Comparison of ENCODE assay signal across 1 cellular context in the genomic region with DNA sequence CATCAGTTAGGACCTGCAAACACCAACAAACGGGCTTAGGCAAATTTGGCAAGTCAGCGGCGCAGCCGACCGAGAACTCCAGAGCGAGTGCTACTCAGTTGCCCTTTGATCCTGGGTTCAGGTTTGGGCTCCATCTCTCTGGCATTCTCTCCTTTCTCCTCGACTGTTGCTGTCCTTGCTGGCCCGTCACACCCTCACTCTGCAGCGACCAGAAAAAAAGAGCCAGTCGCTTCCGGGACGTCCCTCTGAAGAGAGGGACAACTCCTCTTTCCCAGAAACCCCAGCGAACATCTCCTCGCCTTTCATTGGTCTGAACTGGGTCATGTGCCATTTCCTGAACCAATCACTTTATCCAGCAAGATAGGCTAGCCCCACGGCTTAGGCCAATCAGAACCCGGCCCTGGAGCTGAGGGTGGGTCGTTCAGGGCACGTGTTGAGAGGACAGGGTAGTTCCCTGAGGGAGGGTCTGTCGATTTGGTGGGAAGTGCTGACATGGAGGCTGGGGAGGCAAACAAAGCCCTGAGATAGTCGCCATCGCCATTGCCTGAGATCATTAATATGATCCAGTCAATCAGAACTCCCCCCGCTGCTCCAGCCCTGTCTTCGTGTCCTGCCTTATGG.
TF ChIP-seq lines count a peak whose summit lies in the region.

No MANE protein-coding gene starts in this region.

TF ChIP-seq in K562, 482 proteins besides CTCF, POLR2A, EP300 and RAD21 (continued from another document and continues in another):
- TF ChIP-seq, protein P1, sequence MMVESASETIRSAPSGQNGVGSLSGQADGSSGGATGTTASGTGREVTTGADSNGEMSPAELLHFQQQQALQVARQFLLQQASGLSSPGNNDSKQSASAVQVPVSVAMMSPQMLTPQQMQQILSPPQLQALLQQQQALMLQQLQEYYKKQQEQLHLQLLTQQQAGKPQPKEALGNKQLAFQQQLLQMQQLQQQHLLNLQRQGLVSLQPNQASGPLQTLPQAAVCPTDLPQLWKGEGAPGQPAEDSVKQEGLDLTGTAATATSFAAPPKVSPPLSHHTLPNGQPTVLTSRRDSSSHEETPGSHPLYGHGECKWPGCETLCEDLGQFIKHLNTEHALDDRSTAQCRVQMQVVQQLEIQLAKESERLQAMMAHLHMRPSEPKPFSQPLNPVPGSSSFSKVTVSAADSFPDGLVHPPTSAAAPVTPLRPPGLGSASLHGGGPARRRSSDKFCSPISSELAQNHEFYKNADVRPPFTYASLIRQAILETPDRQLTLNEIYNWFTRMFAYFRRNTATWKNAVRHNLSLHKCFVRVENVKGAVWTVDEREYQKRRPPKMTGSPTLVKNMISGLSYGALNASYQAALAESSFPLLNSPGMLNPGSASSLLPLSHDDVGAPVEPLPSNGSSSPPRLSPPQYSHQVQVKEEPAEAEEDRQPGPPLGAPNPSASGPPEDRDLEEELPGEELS (CRISPR knock-in tag; IDR thresholded peaks at IDR 0.05; ENCODE audit: borderline replicate concordance), result no peak
- TF ChIP-seq, protein P2, sequence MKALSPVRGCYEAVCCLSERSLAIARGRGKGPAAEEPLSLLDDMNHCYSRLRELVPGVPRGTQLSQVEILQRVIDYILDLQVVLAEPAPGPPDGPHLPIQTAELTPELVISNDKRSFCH (CRISPR knock-in tag; IDR thresholded peaks at IDR 0.05), result no peak
- TF ChIP-seq, protein P2 (tag; IDR thresholded peaks at IDR 0.05), result no peak
- no peak for TF ChIP-seq SRSF3 (IDR thresholded peaks at IDR 0.05; ENCODE audit: insufficient read depth, low read length)
- no peak for TF ChIP-seq CEBPB (tag; IDR thresholded peaks at IDR 0.05)
- no peak for TF ChIP-seq JUN (IDR thresholded peaks at IDR 0.05; ENCODE audit: borderline replicate concordance, low read depth, low read length)
- TF ChIP-seq JUN (CRISPR knock-in tag; IDR thresholded peaks at IDR 0.05; ENCODE audit: borderline replicate concordance), result no peak
- TF ChIP-seq, protein P3, sequence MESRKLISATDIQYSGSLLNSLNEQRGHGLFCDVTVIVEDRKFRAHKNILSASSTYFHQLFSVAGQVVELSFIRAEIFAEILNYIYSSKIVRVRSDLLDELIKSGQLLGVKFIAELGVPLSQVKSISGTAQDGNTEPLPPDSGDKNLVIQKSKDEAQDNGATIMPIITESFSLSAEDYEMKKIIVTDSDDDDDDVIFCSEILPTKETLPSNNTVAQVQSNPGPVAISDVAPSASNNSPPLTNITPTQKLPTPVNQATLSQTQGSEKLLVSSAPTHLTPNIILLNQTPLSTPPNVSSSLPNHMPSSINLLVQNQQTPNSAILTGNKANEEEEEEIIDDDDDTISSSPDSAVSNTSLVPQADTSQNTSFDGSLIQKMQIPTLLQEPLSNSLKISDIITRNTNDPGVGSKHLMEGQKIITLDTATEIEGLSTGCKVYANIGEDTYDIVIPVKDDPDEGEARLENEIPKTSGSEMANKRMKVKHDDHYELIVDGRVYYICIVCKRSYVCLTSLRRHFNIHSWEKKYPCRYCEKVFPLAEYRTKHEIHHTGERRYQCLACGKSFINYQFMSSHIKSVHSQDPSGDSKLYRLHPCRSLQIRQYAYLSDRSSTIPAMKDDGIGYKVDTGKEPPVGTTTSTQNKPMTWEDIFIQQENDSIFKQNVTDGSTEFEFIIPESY (CRISPR knock-in tag; IDR thresholded peaks at IDR 0.05), result peak; percentile 52; the same call in 1 of the 2 replicates
- TF ChIP-seq TAF9B (IDR thresholded peaks at IDR 0.05; ENCODE audit: partially characterized antibody), result peak; percentile 52
- TF ChIP-seq, protein P4, sequence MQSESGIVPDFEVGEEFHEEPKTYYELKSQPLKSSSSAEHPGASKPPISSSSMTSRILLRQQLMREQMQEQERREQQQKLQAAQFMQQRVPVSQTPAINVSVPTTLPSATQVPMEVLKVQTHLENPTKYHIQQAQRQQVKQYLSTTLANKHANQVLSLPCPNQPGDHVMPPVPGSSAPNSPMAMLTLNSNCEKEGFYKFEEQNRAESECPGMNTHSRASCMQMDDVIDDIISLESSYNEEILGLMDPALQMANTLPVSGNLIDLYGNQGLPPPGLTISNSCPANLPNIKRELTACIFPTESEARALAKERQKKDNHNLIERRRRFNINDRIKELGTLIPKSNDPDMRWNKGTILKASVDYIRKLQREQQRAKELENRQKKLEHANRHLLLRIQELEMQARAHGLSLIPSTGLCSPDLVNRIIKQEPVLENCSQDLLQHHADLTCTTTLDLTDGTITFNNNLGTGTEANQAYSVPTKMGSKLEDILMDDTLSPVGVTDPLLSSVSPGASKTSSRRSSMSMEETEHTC (IDR thresholded peaks at IDR 0.05), result no peak
- TF ChIP-seq, protein P5, sequence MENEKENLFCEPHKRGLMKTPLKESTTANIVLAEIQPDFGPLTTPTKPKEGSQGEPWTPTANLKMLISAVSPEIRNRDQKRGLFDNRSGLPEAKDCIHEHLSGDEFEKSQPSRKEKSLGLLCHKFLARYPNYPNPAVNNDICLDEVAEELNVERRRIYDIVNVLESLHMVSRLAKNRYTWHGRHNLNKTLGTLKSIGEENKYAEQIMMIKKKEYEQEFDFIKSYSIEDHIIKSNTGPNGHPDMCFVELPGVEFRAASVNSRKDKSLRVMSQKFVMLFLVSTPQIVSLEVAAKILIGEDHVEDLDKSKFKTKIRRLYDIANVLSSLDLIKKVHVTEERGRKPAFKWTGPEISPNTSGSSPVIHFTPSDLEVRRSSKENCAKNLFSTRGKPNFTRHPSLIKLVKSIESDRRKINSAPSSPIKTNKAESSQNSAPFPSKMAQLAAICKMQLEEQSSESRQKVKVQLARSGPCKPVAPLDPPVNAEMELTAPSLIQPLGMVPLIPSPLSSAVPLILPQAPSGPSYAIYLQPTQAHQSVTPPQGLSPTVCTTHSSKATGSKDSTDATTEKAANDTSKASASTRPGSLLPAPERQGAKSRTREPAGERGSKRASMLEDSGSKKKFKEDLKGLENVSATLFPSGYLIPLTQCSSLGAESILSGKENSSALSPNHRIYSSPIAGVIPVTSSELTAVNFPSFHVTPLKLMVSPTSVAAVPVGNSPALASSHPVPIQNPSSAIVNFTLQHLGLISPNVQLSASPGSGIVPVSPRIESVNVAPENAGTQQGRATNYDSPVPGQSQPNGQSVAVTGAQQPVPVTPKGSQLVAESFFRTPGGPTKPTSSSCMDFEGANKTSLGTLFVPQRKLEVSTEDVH (IDR thresholded peaks at IDR 0.05; ENCODE audit: low read depth, partially characterized antibody), result no peak
- TF ChIP-seq, protein P6, sequence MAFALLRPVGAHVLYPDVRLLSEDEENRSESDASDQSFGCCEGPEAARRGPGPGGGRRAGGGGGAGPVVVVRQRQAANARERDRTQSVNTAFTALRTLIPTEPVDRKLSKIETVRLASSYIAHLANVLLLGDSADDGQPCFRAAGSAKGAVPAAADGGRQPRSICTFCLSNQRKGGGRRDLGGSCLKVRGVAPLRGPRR (CRISPR knock-in tag; IDR thresholded peaks at IDR 0.05), result no peak
- TF ChIP-seq CBX8 (IDR thresholded peaks at IDR 0.05; ENCODE audit: borderline replicate concordance, extremely low read depth, low read depth, low read length, poor library complexity, severe bottlenecking), result no peak
- 0 out of 2 replicates have a peak, but pooled peaks have one; percentile 24 for TF ChIP-seq CHD2 (IDR thresholded peaks at IDR 0.05; ENCODE audit: low read depth, low read length)
- no peak for TF ChIP-seq ETV5 (CRISPR knock-in tag; IDR thresholded peaks at IDR 0.05; ENCODE audit: low read depth)
- TF ChIP-seq, protein P7, sequence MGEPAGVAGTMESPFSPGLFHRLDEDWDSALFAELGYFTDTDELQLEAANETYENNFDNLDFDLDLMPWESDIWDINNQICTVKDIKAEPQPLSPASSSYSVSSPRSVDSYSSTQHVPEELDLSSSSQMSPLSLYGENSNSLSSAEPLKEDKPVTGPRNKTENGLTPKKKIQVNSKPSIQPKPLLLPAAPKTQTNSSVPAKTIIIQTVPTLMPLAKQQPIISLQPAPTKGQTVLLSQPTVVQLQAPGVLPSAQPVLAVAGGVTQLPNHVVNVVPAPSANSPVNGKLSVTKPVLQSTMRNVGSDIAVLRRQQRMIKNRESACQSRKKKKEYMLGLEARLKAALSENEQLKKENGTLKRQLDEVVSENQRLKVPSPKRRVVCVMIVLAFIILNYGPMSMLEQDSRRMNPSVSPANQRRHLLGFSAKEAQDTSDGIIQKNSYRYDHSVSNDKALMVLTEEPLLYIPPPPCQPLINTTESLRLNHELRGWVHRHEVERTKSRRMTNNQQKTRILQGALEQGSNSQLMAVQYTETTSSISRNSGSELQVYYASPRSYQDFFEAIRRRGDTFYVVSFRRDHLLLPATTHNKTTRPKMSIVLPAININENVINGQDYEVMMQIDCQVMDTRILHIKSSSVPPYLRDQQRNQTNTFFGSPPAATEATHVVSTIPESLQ (CRISPR knock-in tag; IDR thresholded peaks at IDR 0.05), result peak; percentile 95; the same call in 1 of the 2 replicates
- TF ChIP-seq ZNF316 (IDR thresholded peaks at IDR 0.05), result no peak
- no peak for TF ChIP-seq PCBP2 (IDR thresholded peaks at IDR 0.05; ENCODE audit: low read depth, low read length, poor library complexity, severe bottlenecking)
- no peak for TF ChIP-seq BCOR (IDR thresholded peaks at IDR 0.05)
- no peak for TF ChIP-seq ZNF696 (CRISPR knock-in tag; conservative IDR thresholded peaks at IDR 0.05)
- TF ChIP-seq, protein P8, sequence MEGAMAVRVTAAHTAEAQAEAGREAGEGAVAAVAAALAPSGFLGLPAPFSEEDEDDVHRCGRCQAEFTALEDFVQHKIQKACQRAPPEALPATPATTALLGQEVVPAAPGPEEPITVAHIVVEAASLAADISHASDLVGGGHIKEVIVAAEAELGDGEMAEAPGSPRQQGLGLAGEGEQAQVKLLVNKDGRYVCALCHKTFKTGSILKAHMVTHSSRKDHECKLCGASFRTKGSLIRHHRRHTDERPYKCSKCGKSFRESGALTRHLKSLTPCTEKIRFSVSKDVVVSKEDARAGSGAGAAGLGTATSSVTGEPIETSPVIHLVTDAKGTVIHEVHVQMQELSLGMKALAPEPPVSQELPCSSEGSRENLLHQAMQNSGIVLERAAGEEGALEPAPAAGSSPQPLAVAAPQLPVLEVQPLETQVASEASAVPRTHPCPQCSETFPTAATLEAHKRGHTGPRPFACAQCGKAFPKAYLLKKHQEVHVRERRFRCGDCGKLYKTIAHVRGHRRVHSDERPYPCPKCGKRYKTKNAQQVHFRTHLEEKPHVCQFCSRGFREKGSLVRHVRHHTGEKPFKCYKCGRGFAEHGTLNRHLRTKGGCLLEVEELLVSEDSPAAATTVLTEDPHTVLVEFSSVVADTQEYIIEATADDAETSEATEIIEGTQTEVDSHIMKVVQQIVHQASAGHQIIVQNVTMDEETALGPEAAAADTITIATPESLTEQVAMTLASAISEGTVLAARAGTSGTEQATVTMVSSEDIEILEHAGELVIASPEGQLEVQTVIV (CRISPR knock-in tag; IDR thresholded peaks at IDR 0.05; ENCODE audit: borderline replicate concordance), result no peak
- no peak for TF ChIP-seq STAG1 (CRISPR knock-in tag; IDR thresholded peaks at IDR 0.05; ENCODE audit: borderline replicate concordance)
- no peak for TF ChIP-seq BDP1 (IDR thresholded peaks at IDR 0.05; ENCODE audit: insufficient read depth, insufficient read length)
- no peak for TF ChIP-seq MYNN (IDR thresholded peaks at IDR 0.05)
- no peak for TF ChIP-seq MYNN (CRISPR knock-in tag; IDR thresholded peaks at IDR 0.05)
- no peak for TF ChIP-seq CREB1 (IDR thresholded peaks at IDR 0.05)
- TF ChIP-seq CREB1 (CRISPR knock-in tag; IDR thresholded peaks at IDR 0.05), result peak; percentile 57; the same call in 1 of the 2 replicates
- TF ChIP-seq, protein P9, sequence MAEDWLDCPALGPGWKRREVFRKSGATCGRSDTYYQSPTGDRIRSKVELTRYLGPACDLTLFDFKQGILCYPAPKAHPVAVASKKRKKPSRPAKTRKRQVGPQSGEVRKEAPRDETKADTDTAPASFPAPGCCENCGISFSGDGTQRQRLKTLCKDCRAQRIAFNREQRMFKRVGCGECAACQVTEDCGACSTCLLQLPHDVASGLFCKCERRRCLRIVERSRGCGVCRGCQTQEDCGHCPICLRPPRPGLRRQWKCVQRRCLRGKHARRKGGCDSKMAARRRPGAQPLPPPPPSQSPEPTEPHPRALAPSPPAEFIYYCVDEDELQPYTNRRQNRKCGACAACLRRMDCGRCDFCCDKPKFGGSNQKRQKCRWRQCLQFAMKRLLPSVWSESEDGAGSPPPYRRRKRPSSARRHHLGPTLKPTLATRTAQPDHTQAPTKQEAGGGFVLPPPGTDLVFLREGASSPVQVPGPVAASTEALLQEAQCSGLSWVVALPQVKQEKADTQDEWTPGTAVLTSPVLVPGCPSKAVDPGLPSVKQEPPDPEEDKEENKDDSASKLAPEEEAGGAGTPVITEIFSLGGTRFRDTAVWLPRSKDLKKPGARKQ (CRISPR knock-in tag; IDR thresholded peaks at IDR 0.05), result no peak
- TF ChIP-seq SAFB2 (IDR thresholded peaks at IDR 0.05; ENCODE audit: borderline replicate concordance, low read depth, low read length, severe bottlenecking), result no peak
- no peak for TF ChIP-seq SRSF1 (IDR thresholded peaks at IDR 0.05; ENCODE audit: low read depth, low read length)
- no peak for TF ChIP-seq HOXB6 (CRISPR knock-in tag; IDR thresholded peaks at IDR 0.05; ENCODE audit: borderline replicate concordance)
- TF ChIP-seq PHB2 (IDR thresholded peaks at IDR 0.05; ENCODE audit: low read depth), result no peak
- no peak for TF ChIP-seq ZNF174 (CRISPR knock-in tag; IDR thresholded peaks at IDR 0.05)
- no peak for TF ChIP-seq EGR1 (conservative IDR thresholded peaks at IDR 0.05)
- no peak for TF ChIP-seq POLR2AphosphoS2 (IDR thresholded peaks at IDR 0.05; ENCODE audit: low read length)
- no peak for TF ChIP-seq HMG20B (CRISPR knock-in tag; IDR thresholded peaks at IDR 0.05)
